ENCODE assay signal across 1 cellular context in the genomic region with DNA sequence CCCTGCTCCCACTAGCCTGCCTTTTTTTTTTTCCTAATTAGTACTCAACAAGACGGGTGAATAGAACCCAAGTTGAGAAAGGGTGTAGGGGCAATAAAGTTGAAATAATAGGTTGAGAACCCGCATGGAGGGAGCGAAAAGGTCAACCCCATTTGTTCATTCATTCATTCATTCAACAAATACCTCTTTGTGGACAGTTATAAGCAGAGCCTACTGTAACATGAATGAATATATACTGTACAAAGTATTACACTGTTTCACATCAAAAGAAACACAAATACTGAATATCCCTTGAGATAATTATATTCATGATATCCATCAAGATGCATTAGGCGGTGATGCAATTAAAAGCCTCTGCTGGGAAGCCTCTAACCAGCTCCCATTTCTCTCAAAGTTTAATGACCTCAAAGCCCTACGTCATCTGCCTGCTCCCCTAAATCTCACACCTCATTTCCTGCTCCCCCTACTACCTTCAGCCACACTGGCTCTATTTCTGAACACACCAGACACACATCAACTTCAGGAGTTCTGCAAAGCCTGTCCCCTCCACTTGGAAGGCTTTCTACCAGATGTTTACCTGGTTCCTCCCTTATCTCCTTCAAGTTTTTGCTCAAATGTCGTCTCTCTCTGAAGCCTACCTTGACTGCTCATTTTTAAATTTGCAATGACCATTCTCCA.
TF ChIP-seq lines count a peak whose summit lies in the region.

No MANE protein-coding gene starts in this region.

TF ChIP-seq in HepG2, 621 proteins besides CTCF, POLR2A, EP300 and RAD21:
- TF ChIP-seq ATF7 (IDR thresholded peaks at IDR 0.05): 0 out of 2 replicates have a peak, but pooled peaks have one; percentile 13
- no peak for TF ChIP-seq ATF7 (CRISPR knock-in tag; IDR thresholded peaks at IDR 0.05)
- no peak for TF ChIP-seq ETV6 (CRISPR knock-in tag; conservative IDR thresholded peaks at IDR 0.05)
